ENCODE assay signal across 8 cellular contexts in genomic region chr9:109903515-109904138, GRCh38.
A peak's percentile ranks its signal among the peaks of the same experiment; 100 is the strongest.
DNase-seq lines count a peak whose midpoint lies in the region; ATAC-seq, FAIRE-seq and TF ChIP-seq lines count a peak whose summit lies in the region.

No MANE protein-coding gene starts in this region.

- DNase-seq in DMS153 (lab: John Stamatoyannopoulos, UW) (peak; percentile 64), NCI-H774 (lab: John Stamatoyannopoulos, UW) (peak; percentile 54), mucosa of descending colon (peak in 1 of 3 donors; percentile 88), thoracic aorta (ENCODE audit: low spot score) (peak; percentile 24)
- DNase-seq in activated CD4-positive, alpha-beta T cell treated with anti-CD3 and anti-CD28 coated beads, Interleukin-2, amount 50 U/mL, for 4 hours = peak; percentile 44 to 50

- H3K27ac ChIP-seq in thoracic aorta = no peak overlapping the region

- intact Hi-C loops in mucosa of descending colon (cut with DNase I, micrococcal nuclease) = loop anchor here (5.0 kb wide), 2 partner anchors 154 to 249 kb away; no protein-coding TSS in a partner anchor

- peak; percentile 47 for TF ChIP-seq CTCF in mucosa of descending colon (IDR thresholded peaks at IDR 0.05)
- peak; percentile 74 for TF ChIP-seq CTCF in thoracic aorta (IDR thresholded peaks at IDR 0.05)

- H3K4me3 ChIP-seq in mucosa of descending colon (no peak overlapping the region), thoracic aorta (no peak overlapping the region)

- FAIRE-seq in endometrium (lab: Jason Lieb, UNC) = peak; percentile 54

- no peaks in the 10 kb centered on the region for H3K36me3 ChIP-seq in mucosa of descending colon (ENCODE audit: low read depth)
- no peaks in the 10 kb centered on the region for H3K36me3 ChIP-seq in thoracic aorta

- peaks cover 15% of the 10 kb centered on the region for H3K4me1 ChIP-seq in mucosa of descending colon (ENCODE audit: low read depth)
- peaks cover 0 to 6% of the 10 kb centered on the region in 2 donors for H3K4me1 ChIP-seq in thoracic aorta (ENCODE audit: control insufficient read depth in 1 of 2, low read depth in 2 of 2)

- H3K9me3 ChIP-seq in mucosa of descending colon (no peaks in the 10 kb centered on the region), thoracic aorta (no peaks in the 10 kb centered on the region)

- ATAC-seq in HG02798 (IDR thresholded peaks at IDR 0.05; ENCODE audit: poor library complexity, unreplicated experiment) (peak; percentile 58), mucosa of descending colon (peak; percentile 70), thoracic aorta (ENCODE audit: insufficient number of reproducible peaks, low FRiP score, low read depth) (no peak), HG03175 (IDR thresholded peaks at IDR 0.05; ENCODE audit: unreplicated experiment) (no peak)

- no peaks in the 10 kb centered on the region for H3K27me3 ChIP-seq in thoracic aorta (replicated peaks; ENCODE audit: insufficient read depth)

Comparison
In these comparisons a context has a peak if more than half of its experiments do, and no peak if none do; other contexts are left out.
1. ATAC-seq: peak in HG02798 (single experiment) and mucosa of descending colon (single experiment); none in thoracic aorta (single experiment) and HG03175 (single experiment).